ENCODE assay signal across 12 cellular contexts in genomic region chr10:103849212-103849877, GRCh38. TPM values are rescaled to one million over a fixed set of nuclear protein-coding genes. Genes with fewer than 3 reads are reported as not detected.
DNase-seq lines count a peak whose midpoint lies in the region; ATAC-seq and TF ChIP-seq lines count a peak whose summit lies in the region.
"Had no signal": no experiment of that assay in that cellular context is flagged by ENCODE, and none has a peak within 500 bp of the region (broad histone marks: within the 10 kb centered on the region; RNA-seq: fewer than 3 reads in every experiment).

No MANE protein-coding gene starts in this region.

- TF ChIP-seq CTCF in Panc1 (IDR thresholded peaks at IDR 0.05) (no peak), tibial nerve (IDR thresholded peaks at IDR 0.05) (no peak)

- H3K27ac ChIP-seq in Panc1 (ENCODE audit: low read length) (peak overlapping the region; percentile 69), muscle layer of duodenum (ENCODE audit: low read length) (peak overlapping the region; percentile 81), tibial nerve (peak overlapping the region in 3 of 4 donors; percentile 67 to 97 (median 94))
- H3K27ac ChIP-seq: WERI-Rb-1 had no signal

- no peaks in the 10 kb centered on the region for H3K27me3 ChIP-seq in Panc1 (ENCODE audit: control insufficient read depth, insufficient read depth, low read length)
- no peaks in the 10 kb centered on the region for H3K27me3 ChIP-seq in muscle layer of duodenum (ENCODE audit: low read depth, low read length)
- H3K27me3 ChIP-seq in tibial nerve: no peaks in the 10 kb centered on the region

- POLR2A ChIA-PET in Panc1 (lab: Charles Lee): interaction anchor here (0.6 kb wide), 1 partner anchor 278 kb away, joined by 4 read pairs; no protein-coding TSS in a partner anchor

- in situ Hi-C loops in Panc1 (cut with HindIII; ENCODE audit: low pct_unique_long_range_greater_than_20kb, low sequenced_read_pairs): no loop called here

- intact Hi-C loops in Panc1 (cut with micrococcal nuclease; ENCODE audit: unreplicated experiment): no loop called here

- peaks cover 41% of the 10 kb centered on the region for H3K4me1 ChIP-seq in Panc1 (ENCODE audit: control insufficient read depth, insufficient read depth, low read length)
- peaks cover 31 to 47% of the 10 kb centered on the region in 2 donors for H3K4me1 ChIP-seq in muscle layer of duodenum (ENCODE audit: control insufficient read depth in 1 of 2, insufficient read depth in 2 of 2, low read length in 2 of 2)
- H3K4me1 ChIP-seq in tibial nerve: peaks cover 0 to 87% (median 59%) of the 10 kb centered on the region in 4 donors

- DNase-seq in Panc1 (ENCODE audit: low read depth, low spot score) (no peak), dermis microvascular lymphatic vessel endothelial cell (ENCODE audit: low read depth in 2 of 2) (peak; percentile 9 to 24), tibial nerve (ENCODE audit: low spot score in 2 of 2) (no peak), SIG-M5 treated with dmso at 0.1 percent for 504 hours (lab: John Stamatoyannopoulos, UW; ENCODE audit: unreplicated experiment) (no peak), cortex of kidney (lab: John Stamatoyannopoulos, UW) (no peak)
- DNase-seq: activated T-cell treated with anti-CD3 and anti-CD28 coated beads, Interleukin-2, amount 50 U/mL, for 48 hours; Calu3; naive thymus-derived CD4-positive, alpha-beta T cell; NCI-H345; WERI-Rb-1 had no signal

- 76% methylated on average over 9 of the region's 10 CpGs for WGBS in tibial nerve, 2 donors

- H3K4me3 ChIP-seq in Panc1 (ENCODE audit: low read depth in 2 of 2, low read length in 2 of 2) (peak overlapping the region in 1 of 2 experiments; percentile 30; a peak in 1 of 4 replicates), muscle layer of duodenum (ENCODE audit: low read depth in 1 of 2, low read length in 2 of 2) (no peak overlapping the region), tibial nerve (peak overlapping the region in 1 of 4 donors; percentile 4)

- no peaks in the 10 kb centered on the region for H3K9me3 ChIP-seq in Panc1 (ENCODE audit: control insufficient read depth, insufficient read depth, low read depth, low read length)
- no peaks in the 10 kb centered on the region for H3K9me3 ChIP-seq in muscle layer of duodenum (ENCODE audit: control insufficient read depth in 1 of 2, low read length in 2 of 2)
- H3K9me3 ChIP-seq in tibial nerve: no peaks in the 10 kb centered on the region

- no peak for ATAC-seq in Panc1
- no peak for ATAC-seq in GM19351 (IDR thresholded peaks at IDR 0.05; ENCODE audit: unreplicated experiment)
- ATAC-seq: naive thymus-derived CD4-positive, alpha-beta T cell had no signal

- no peak for TF ChIP-seq POLR2A in tibial nerve (IDR thresholded peaks at IDR 0.05)

- H3K36me3 ChIP-seq in Panc1 (ENCODE audit: control insufficient read depth, insufficient read depth, low read length): no peaks in the 10 kb centered on the region
- H3K36me3 ChIP-seq in muscle layer of duodenum (ENCODE audit: control insufficient read depth in 1 of 2, insufficient read depth in 2 of 2, low read length in 2 of 2): no peaks in the 10 kb centered on the region
- no peaks in the 10 kb centered on the region for H3K36me3 ChIP-seq in tibial nerve
- H3K36me3 ChIP-seq: WERI-Rb-1 had no signal

- BruUV-seq in Panc1 (replicated peaks; lab: Mats Ljungman, UMichigan): no TSS peak

- CTCF ChIA-PET in Panc1 (lab: Charles Lee): interaction anchor here (1.2 kb wide), 1 partner anchor 136 kb away, joined by 5 read pairs; no protein-coding TSS in a partner anchor

- no peak for TF ChIP-seq EP300 in tibial nerve (IDR thresholded peaks at IDR 0.05)

RNA-seq across cellular contexts. Expression of gene SH3PXD2A, which starts 6.0 kb away (rescaled TPM):
- total RNA-seq in Panc1 (2021; ENCODE audit: unreplicated experiment): 5.7 TPM
- polyA plus RNA-seq in Panc1 (2012; ENCODE audit: insufficient read length): 5.5 TPM
- 2.6 and 3.2 TPM in 2 replicates for total RNA-seq in dermis microvascular lymphatic vessel endothelial cell
- total RNA-seq in tibial nerve: 100 to 1,000 TPM; 128 to 154 (median 136) TPM

Comparison
In these comparisons a context has a peak if more than half of its experiments do, and no peak if none do; other contexts are left out.
1. DNase-seq: peak in dermis microvascular lymphatic vessel endothelial cell (2 of 2); none in Panc1 (single experiment), tibial nerve (0 of 2), SIG-M5 treated with dmso at 0.1 percent for 504 hours (single experiment) and cortex of kidney (single experiment).
2. RNA of gene SH3PXD2A, which starts 6.0 kb away (total RNA-seq): 128 to 154 TPM in tibial nerve; 5.7 TPM in Panc1 (single experiment) and 2.6 to 3.2 TPM in dermis microvascular lymphatic vessel endothelial cell; every median in the first group is over 10 times any median in the second.
3. Peak in every context shown above with its lines, with median percentiles within 50 percentile points of each other: H3K27ac ChIP-seq.